In the genomic region with DNA sequence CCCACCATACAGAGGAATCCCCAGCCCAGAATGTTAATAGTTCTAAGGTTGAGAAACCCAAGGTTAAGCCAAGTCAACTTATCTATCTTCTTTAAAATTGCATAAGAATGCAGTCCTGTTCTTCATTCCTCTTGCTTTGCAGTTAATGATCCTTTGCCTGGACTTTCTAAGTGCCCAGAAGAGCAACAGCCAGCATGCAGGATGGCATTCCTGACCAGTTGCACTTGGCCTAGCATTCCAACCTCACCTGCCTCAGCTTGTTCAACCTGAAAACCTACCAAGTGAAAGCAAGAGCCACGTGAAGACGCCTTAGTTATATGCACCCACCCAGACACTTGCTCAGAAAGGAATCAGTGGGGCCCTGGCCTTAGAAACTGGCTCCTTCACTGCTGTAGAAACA, we compare ENCODE assay signal across 22 cellular contexts. TPM values are rescaled to one million over a fixed set of nuclear protein-coding genes. Genes with fewer than 3 reads are reported as not detected.
A peak's percentile ranks its signal among the peaks of the same experiment; 100 is the strongest.
DNase-seq lines count a peak whose midpoint lies in the region; ATAC-seq and TF ChIP-seq lines count a peak whose summit lies in the region.
"Had no signal": no experiment of that assay in that cellular context is flagged by ENCODE, and none has a peak within 500 bp of the region (broad histone marks: within the 10 kb centered on the region; RNA-seq: fewer than 3 reads in every experiment).

No MANE protein-coding gene starts in this region.

- peaks cover 7% of the 10 kb centered on the region for H3K27me3 Mint-ChIP-seq in activated T-cell treated with anti-CD3 and anti-CD28 coated beads, Interleukin-2, amount 50 U/mL, for 4 hours (ENCODE audit: low read depth)
- H3K27me3 Mint-ChIP-seq in activated naive CD4-positive, alpha-beta T cell treated with anti-CD3 and anti-CD28 coated beads for 36 hours (ENCODE audit: low read depth): peaks cover 2% of the 10 kb centered on the region
- H3K27me3 Mint-ChIP-seq: dendritic cell treated with granulocyte-macrophage colony-stimulating factor and Interleukin-4, amounts not matched to agents 40 ng/mL and 50 ng/mL, for 4 days; progenitor cell of endocrine pancreas had no signal

- intact Hi-C loops in Panc1 (cut with micrococcal nuclease; ENCODE audit: unreplicated experiment): no loop called here
- intact Hi-C loops in activated naive CD4-positive, alpha-beta T cell treated with anti-CD3 and anti-CD28 coated beads for 36 hours (cut with micrococcal nuclease): no loop called here

- ATAC-seq in Panc1 (no peak), esophagus mucosa (peak; percentile 86)
- no peak for ATAC-seq in activated T-cell treated with anti-CD3 and anti-CD28 coated beads, Interleukin-2, amount 50 U/mL, for 4 hours

- CTCF ChIA-PET in Panc1 (lab: Charles Lee): no interaction called here
- CTCF ChIA-PET in activated naive CD4-positive, alpha-beta T cell treated with anti-CD3 and anti-CD28 coated beads for 36 hours (lab: Charles Lee): no interaction called here

- H3K9ac ChIP-seq in mucosa of rectum (ENCODE audit: low read depth in 1 of 2, low read length in 2 of 2): peak overlapping the region in 1 of 2 donors; percentile 26

- no peaks in the 10 kb centered on the region for H3K9me3 ChIP-seq in Panc1 (ENCODE audit: control insufficient read depth, insufficient read depth, low read depth, low read length)
- no peaks in the 10 kb centered on the region for H3K9me3 ChIP-seq in mucosa of rectum (ENCODE audit: control insufficient read depth in 2 of 2, low read length in 2 of 2)
- no peaks in the 10 kb centered on the region for H3K9me3 ChIP-seq in suprapubic skin
- H3K9me3 ChIP-seq: stomach had no signal

- no peak overlapping the region for H3K4me3 Mint-ChIP-seq in activated T-cell treated with anti-CD3 and anti-CD28 coated beads, Interleukin-2, amount 50 U/mL, for 4 hours
- no peak overlapping the region for H3K4me3 Mint-ChIP-seq in activated naive CD4-positive, alpha-beta T cell treated with anti-CD3 and anti-CD28 coated beads for 36 hours
- H3K4me3 Mint-ChIP-seq: dendritic cell treated with granulocyte-macrophage colony-stimulating factor and Interleukin-4, amounts not matched to agents 40 ng/mL and 50 ng/mL, for 4 days; neural crest cell; T-helper 1 cell treated with Interleukin-12 subunit alpha and Interleukin-12 subunit beta and Interleukin-4 antibody, amounts not matched to agents 30 μg/mL and 1 μg/mL, for 36 hours had no signal

- TF ChIP-seq CTCF in Panc1 (IDR thresholded peaks at IDR 0.05): no peak
- no peak for TF ChIP-seq CTCF in suprapubic skin (IDR thresholded peaks at IDR 0.05)
- TF ChIP-seq CTCF in GM10266 (IDR thresholded peaks at IDR 0.05; ENCODE audit: control insufficient read depth, insufficient read depth, low read depth, missing control alignments): no peak

- H3K27me3 ChIP-seq in Panc1 (ENCODE audit: control insufficient read depth, insufficient read depth, low read length) (no peaks in the 10 kb centered on the region), mucosa of rectum (ENCODE audit: control insufficient read depth in 2 of 2, insufficient read depth in 2 of 2, low read length in 2 of 2) (no peaks in the 10 kb centered on the region), suprapubic skin (no peaks in the 10 kb centered on the region)
- H3K27me3 ChIP-seq: stomach had no signal

- POLR2A ChIA-PET in Panc1 (lab: Charles Lee): no interaction called here

- 32% methylated on average over 2 of the region's 2 CpGs for WGBS in suprapubic skin

- H3K36me3 Mint-ChIP-seq in activated T-cell treated with anti-CD3 and anti-CD28 coated beads, Interleukin-2, amount 50 U/mL, for 4 hours (ENCODE audit: insufficient read depth): no peaks in the 10 kb centered on the region
- H3K36me3 Mint-ChIP-seq in activated naive CD4-positive, alpha-beta T cell treated with anti-CD3 and anti-CD28 coated beads for 36 hours (ENCODE audit: low read depth): no peaks in the 10 kb centered on the region

- peak overlapping the region; percentile 52 for H3K27ac ChIP-seq in Panc1 (ENCODE audit: low read length)
- peak overlapping the region; percentile 5 to 48 for H3K27ac ChIP-seq in mucosa of rectum (ENCODE audit: low read depth in 2 of 2, low read length in 2 of 2)
- peak overlapping the region; percentile 77 for H3K27ac ChIP-seq in suprapubic skin

- DNase-seq in Panc1 (ENCODE audit: low read depth, low spot score): no peak
- no peak for DNase-seq in suprapubic skin (ENCODE audit: low spot score in 2 of 2)
- no peak for DNase-seq in GM10266 (ENCODE audit: extremely low spot score)
- no peak for DNase-seq in activated T-cell treated with anti-CD3 and anti-CD28 coated beads, Interleukin-2, amount 50 U/mL, for 4 hours
- DNase-seq in activated CD8-positive, alpha-beta memory T cell treated with anti-CD3 and anti-CD28 coated beads, Interleukin-2, amount 50 U/mL, for 4 hours: no peak
- no peak for DNase-seq in activated naive CD4-positive, alpha-beta T cell treated with anti-CD3 and anti-CD28 coated beads for 36 hours
- DNase-seq: activated CD4-positive, alpha-beta T cell treated with anti-CD3 and anti-CD28 coated beads, Interleukin-2, amount 50 U/mL, for 1 hour; activated effector memory CD4-positive, alpha-beta T cell treated with anti-CD3 and anti-CD28 coated beads, Interleukin-2, amount 50 U/mL, for 16 hours; C1 segment of cervical spinal cord; midbrain; MM.1S; NCI-H1694 treated with DMSO at 0.1 percent for 48 hours; NCI-H2227 treated with DMSO at 0.1 percent for 48 hours; NCI-H774; stimulated activated CD4-positive, alpha-beta T cell treated with anti-CD3 and anti-CD28 coated beads, Interleukin-4, amount 100 ng/mL, for 4 hours; stomach had no signal

- H3K36me3 ChIP-seq in Panc1 (ENCODE audit: control insufficient read depth, insufficient read depth, low read length): no peaks in the 10 kb centered on the region; the same call in 1 of the 2 replicates
- H3K36me3 ChIP-seq in mucosa of rectum (ENCODE audit: control insufficient read depth in 2 of 2, insufficient read depth in 2 of 2, low read length in 2 of 2): no peaks in the 10 kb centered on the region
- H3K36me3 ChIP-seq in suprapubic skin: no peaks in the 10 kb centered on the region
- H3K36me3 ChIP-seq: stomach had no signal

- in situ Hi-C loops in Panc1 (cut with HindIII; ENCODE audit: low pct_unique_long_range_greater_than_20kb, low sequenced_read_pairs): no loop called here

- no peak for TF ChIP-seq POLR2A in suprapubic skin (IDR thresholded peaks at IDR 0.05)

- no TSS peak for BruUV-seq in Panc1 (replicated peaks; lab: Mats Ljungman, UMichigan)

- H3K27ac Mint-ChIP-seq in activated naive CD4-positive, alpha-beta T cell treated with anti-CD3 and anti-CD28 coated beads for 36 hours: no peak overlapping the region
- H3K27ac Mint-ChIP-seq: dendritic cell treated with granulocyte-macrophage colony-stimulating factor and Interleukin-4, amounts not matched to agents 40 ng/mL and 50 ng/mL, for 4 days; progenitor cell of endocrine pancreas; T-helper 1 cell treated with Interleukin-12 subunit alpha and Interleukin-12 subunit beta and Interleukin-4 antibody, amounts not matched to agents 30 μg/mL and 1 μg/mL, for 36 hours had no signal

- peaks cover 67% of the 10 kb centered on the region for H3K4me1 ChIP-seq in Panc1 (ENCODE audit: control insufficient read depth, insufficient read depth, low read length)
- peaks cover 13 to 35% of the 10 kb centered on the region in 2 donors for H3K4me1 ChIP-seq in mucosa of rectum (ENCODE audit: control insufficient read depth in 2 of 2, insufficient read depth in 2 of 2, low read length in 2 of 2)
- H3K4me1 ChIP-seq in suprapubic skin: peaks cover 60% of the 10 kb centered on the region

- no peak for TF ChIP-seq EP300 in suprapubic skin (IDR thresholded peaks at IDR 0.05)

- no peaks in the 10 kb centered on the region for H3K4me1 Mint-ChIP-seq in activated T-cell treated with anti-CD3 and anti-CD28 coated beads, Interleukin-2, amount 50 U/mL, for 4 hours (ENCODE audit: low read depth)
- no peaks in the 10 kb centered on the region for H3K4me1 Mint-ChIP-seq in activated naive CD4-positive, alpha-beta T cell treated with anti-CD3 and anti-CD28 coated beads for 36 hours (ENCODE audit: low read depth)
- H3K4me1 Mint-ChIP-seq: neural crest cell had no signal

- H3K4me3 ChIP-seq in Panc1 (ENCODE audit: low read depth in 2 of 2, low read length in 2 of 2): no peak overlapping the region
- no peak overlapping the region for H3K4me3 ChIP-seq in mucosa of rectum (ENCODE audit: low read length in 2 of 2)
- no peak overlapping the region for H3K4me3 ChIP-seq in suprapubic skin
- H3K4me3 ChIP-seq: stomach had no signal

- H3K9me3 Mint-ChIP-seq in activated T-cell treated with anti-CD3 and anti-CD28 coated beads, Interleukin-2, amount 50 U/mL, for 4 hours: no peaks in the 10 kb centered on the region
- H3K9me3 Mint-ChIP-seq in activated naive CD4-positive, alpha-beta T cell treated with anti-CD3 and anti-CD28 coated beads for 36 hours: no peaks in the 10 kb centered on the region
- H3K9me3 Mint-ChIP-seq: dendritic cell treated with granulocyte-macrophage colony-stimulating factor and Interleukin-4, amounts not matched to agents 40 ng/mL and 50 ng/mL, for 4 days; neural crest cell; T-helper 1 cell treated with Interleukin-12 subunit alpha and Interleukin-12 subunit beta and Interleukin-4 antibody, amounts not matched to agents 30 μg/mL and 1 μg/mL, for 36 hours had no signal

RNA-seq across cellular contexts. Expression of gene EGFR, which starts 24.9 kb away (rescaled TPM):
- total RNA-seq in Panc1 (2021; ENCODE audit: unreplicated experiment): 156 TPM
- polyA plus RNA-seq in Panc1 (2012; ENCODE audit: insufficient read length): 68.6 TPM
- 101 TPM for total RNA-seq in esophagus mucosa
- 100 to 1,000 TPM; 231 to 341 (median 271) TPM for total RNA-seq in suprapubic skin
- under 1 TPM; 0.11 to 0.30 (median 0.26) TPM for total RNA-seq in activated T-cell treated with anti-CD3 and anti-CD28 coated beads, Interleukin-2, amount 50 U/mL, for 4 hours
- not detected for total RNA-seq in activated naive CD4-positive, alpha-beta T cell treated with anti-CD3 and anti-CD28 coated beads for 36 hours

Comparison
In these comparisons a context has a peak if more than half of its experiments do, and no peak if none do; other contexts are left out.
1. H3K27ac ChIP-seq: peak in every context shown above with its lines; median percentile 77 in suprapubic skin; 52 in Panc1; 26 in mucosa of rectum.
2. RNA of gene EGFR, which starts 24.9 kb away (total RNA-seq): 231 to 341 TPM in suprapubic skin, 156 TPM in Panc1 (single experiment) and 101 TPM in esophagus mucosa (single experiment); 0.11 to 0.30 TPM in activated T-cell treated with anti-CD3 and anti-CD28 coated beads, Interleukin-2, amount 50 U/mL, for 4 hours and not detected in activated naive CD4-positive, alpha-beta T cell treated with anti-CD3 and anti-CD28 coated beads for 36 hours; every median in the first group is over 10 times any median in the second.